Comparison of ENCODE assay signal across 12 cellular contexts in genomic region chr5:120817044-120817985, GRCh38.
DNase-seq lines count a peak whose midpoint lies in the region; ATAC-seq, FAIRE-seq and TF ChIP-seq lines count a peak whose summit lies in the region.
"Had no signal": no experiment of that assay in that cellular context is flagged by ENCODE, and none has a peak within 500 bp of the region (broad histone marks: within the 10 kb centered on the region; RNA-seq: fewer than 3 reads in every experiment).

No MANE protein-coding gene starts in this region.

- H3K4me3 ChIP-seq in endodermal cell (ENCODE audit: low read length) = no peak overlapping the region
- no peak overlapping the region for H3K4me3 ChIP-seq in pancreas
- H3K4me3 ChIP-seq: K562 had no signal

- H3K27me3 Mint-ChIP-seq in endodermal cell (ENCODE audit: insufficient read depth) = no peaks in the 10 kb centered on the region
- H3K27me3 Mint-ChIP-seq: activated CD4-positive, alpha-beta T cell treated with anti-CD3 and anti-CD28 coated beads for 36 hours had no signal

- H3K4me1 ChIP-seq in endodermal cell (ENCODE audit: control insufficient read depth, insufficient read depth, low read length) (no peaks in the 10 kb centered on the region), pancreas (no peaks in the 10 kb centered on the region)
- H3K4me1 ChIP-seq: parathyroid adenoma had no signal

- no peaks in the 10 kb centered on the region for H3K9me3 Mint-ChIP-seq in endodermal cell

- intact Hi-C loops in pancreas (cut with DNase I) = no loop called here

- DNase-seq in NCI-H748 (lab: John Stamatoyannopoulos, UW; ENCODE audit: unreplicated experiment) (peak; percentile 4), NCI-H748 treated with DMSO at 0.1 percent for 48 hours (lab: John Stamatoyannopoulos, UW) (no peak), NCI-H460 (ENCODE audit: extremely low read depth, low read depth) (peak; percentile 23), endodermal cell (peak; percentile 66), pancreas (no peak), GM13976 (ENCODE audit: low spot score) (no peak)
- no peak for DNase-seq in stimulated activated CD4-positive, alpha-beta T cell treated with anti-CD3 and anti-CD28 coated beads, Interleukin-4, amount 100 ng/mL, for 4 hours
- DNase-seq: activated CD4-positive, alpha-beta T cell treated with anti-CD3 and anti-CD28 coated beads for 36 hours; stimulated activated naive CD8-positive, alpha-beta T cell treated with anti-CD3 and anti-CD28 coated beads, Interleukin-15, Interleukin-2, amounts not matched to agents 100 U/mL and 50 U/mL, for 24 hours had no signal

- ATAC-seq in pancreas (peak in 3 of 4 donors; percentile 22 to 43 (median 35)), GM21825 (IDR thresholded peaks at IDR 0.05; ENCODE audit: unreplicated experiment) (no peak)
- ATAC-seq: activated CD4-positive, alpha-beta T cell treated with anti-CD3 and anti-CD28 coated beads for 36 hours; K562; stimulated activated naive CD8-positive, alpha-beta T cell treated with anti-CD3 and anti-CD28 coated beads, Interleukin-15, Interleukin-2, amounts not matched to agents 100 U/mL and 50 U/mL, for 24 hours had no signal

- H3K9me3 ChIP-seq in endodermal cell (ENCODE audit: control insufficient read depth, low read length) (peaks cover 6% of the 10 kb centered on the region), pancreas (no peaks in the 10 kb centered on the region)

- no peak overlapping the region for H3K4me3 Mint-ChIP-seq in endodermal cell
- H3K4me3 Mint-ChIP-seq: activated CD4-positive, alpha-beta T cell treated with anti-CD3 and anti-CD28 coated beads for 36 hours had no signal

- H3K27me3 ChIP-seq in endodermal cell (ENCODE audit: control insufficient read depth, insufficient read depth, low read length, poor library complexity, severe bottlenecking) (no peaks in the 10 kb centered on the region), pancreas (no peaks in the 10 kb centered on the region)

- in situ Hi-C loops in GM13976 (cut with MboI; ENCODE audit: low sequenced_read_pairs, unreplicated experiment) = no loop called here

- H3K36me3 Mint-ChIP-seq in endodermal cell (ENCODE audit: low read depth) = no peaks in the 10 kb centered on the region

- H3K27ac ChIP-seq in endodermal cell (ENCODE audit: low read depth, low read length) (no peak overlapping the region), pancreas (no peak overlapping the region)
- H3K27ac ChIP-seq: parathyroid adenoma had no signal

- no peak for FAIRE-seq in pancreas (lab: Jason Lieb, UNC)
- FAIRE-seq: K562 had no signal

- TF ChIP-seq CTCF in endodermal cell (conservative IDR thresholded peaks at IDR 0.05) (peak; percentile 83), pancreas (IDR thresholded peaks at IDR 0.05) (no peak), GM13976 (IDR thresholded peaks at IDR 0.05; ENCODE audit: borderline replicate concordance, control extremely low read depth, extremely low read depth, insufficient read depth, missing control alignments) (no peak)

- no peaks in the 10 kb centered on the region for H3K4me1 Mint-ChIP-seq in endodermal cell
- H3K4me1 Mint-ChIP-seq: activated CD4-positive, alpha-beta T cell treated with anti-CD3 and anti-CD28 coated beads for 36 hours had no signal

- 88 to 92% methylated on average over 8 to 12 of the region's 12 CpGs for WGBS in endodermal cell (ENCODE audit: insufficient coverage in 1 of 2, insufficient read length in 1 of 2), 2 experiments
- 91 to 97% methylated on average over 12 of the region's 12 CpGs for WGBS in pancreas, 2 donors

- no peak overlapping the region for H3K27ac Mint-ChIP-seq in endodermal cell
- H3K27ac Mint-ChIP-seq: activated CD4-positive, alpha-beta T cell treated with anti-CD3 and anti-CD28 coated beads for 36 hours had no signal

- H3K36me3 ChIP-seq in endodermal cell (ENCODE audit: control insufficient read depth, insufficient read depth, low read length) = no peaks in the 10 kb centered on the region
- H3K36me3 ChIP-seq in pancreas = no peaks in the 10 kb centered on the region

- no peak overlapping the region for H3K9ac ChIP-seq in endodermal cell (ENCODE audit: extremely low read depth, low read length, poor library complexity, severe bottlenecking)
- H3K9ac ChIP-seq: parathyroid adenoma had no signal

Comparison
In these comparisons a context has a peak if more than half of its experiments do, and no peak if none do; other contexts are left out.
1. DNase-seq: peak in NCI-H748 (single experiment), NCI-H460 (single experiment) and endodermal cell (single experiment); none in NCI-H748 treated with DMSO at 0.1 percent for 48 hours (single experiment), pancreas (0 of 6), GM13976 (single experiment) and stimulated activated CD4-positive, alpha-beta T cell treated with anti-CD3 and anti-CD28 coated beads, Interleukin-4, amount 100 ng/mL, for 4 hours (0 of 2).